In genomic region chr10:21278491-21279216, GRCh38 we compare ENCODE assay signal across 1 cellular context.
TF ChIP-seq lines count a peak whose summit lies in the region.

No MANE protein-coding gene starts in this region.

TF ChIP-seq in HepG2, 621 proteins besides CTCF, POLR2A, EP300 and RAD21 (continued from another document and continues in another):
- TF ChIP-seq ZNF225 (CRISPR knock-in tag; IDR thresholded peaks at IDR 0.05) (no peak), MYNN (CRISPR knock-in tag; IDR thresholded peaks at IDR 0.05; ENCODE audit: low read depth) (no peak), ZFY (CRISPR knock-in tag; IDR thresholded peaks at IDR 0.05) (peak; percentile 46; the same call in 1 of the 2 replicates), ZNF263 (CRISPR knock-in tag; IDR thresholded peaks at IDR 0.05) (no peak), HNRNPL (IDR thresholded peaks at IDR 0.05; ENCODE audit: low read depth, low read length) (no peak), TMF1 (CRISPR knock-in tag; IDR thresholded peaks at IDR 0.05; ENCODE audit: low read depth) (no peak), BRF2 (CRISPR knock-in tag; IDR thresholded peaks at IDR 0.05) (no peak), NBN (conservative IDR thresholded peaks at IDR 0.05) (no peak), ZNF556 (CRISPR knock-in tag; IDR thresholded peaks at IDR 0.05; ENCODE audit: borderline replicate concordance) (no peak), FOSL1 (CRISPR knock-in tag; IDR thresholded peaks at IDR 0.05; ENCODE audit: borderline replicate concordance) (no peak), ZNF235 (CRISPR knock-in tag; IDR thresholded peaks at IDR 0.05; ENCODE audit: borderline replicate concordance) (no peak), ZNF660 (CRISPR knock-in tag; IDR thresholded peaks at IDR 0.05; ENCODE audit: borderline replicate concordance, low read depth) (no peak), ZNF740 (CRISPR knock-in tag; IDR thresholded peaks at IDR 0.05) (no peak), ZNF569 (CRISPR knock-in tag; IDR thresholded peaks at IDR 0.05; ENCODE audit: borderline replicate concordance) (no peak), GMEB1 (CRISPR knock-in tag; IDR thresholded peaks at IDR 0.05; ENCODE audit: borderline replicate concordance) (no peak), ZSCAN31 (CRISPR knock-in tag; IDR thresholded peaks at IDR 0.05; ENCODE audit: low read depth) (0 out of 2 replicates have a peak, but pooled peaks have one; percentile 31), ZEB1 (IDR thresholded peaks at IDR 0.05; ENCODE audit: insufficient replicate concordance, low read depth) (no peak), ZSCAN21 (CRISPR knock-in tag; IDR thresholded peaks at IDR 0.05; ENCODE audit: borderline replicate concordance) (no peak), ZNF264 (CRISPR knock-in tag; IDR thresholded peaks at IDR 0.05) (no peak), SAP130 (CRISPR knock-in tag; IDR thresholded peaks at IDR 0.05; ENCODE audit: low read depth) (peak; percentile 20; the same call in 1 of the 2 replicates), ZNF138 (CRISPR knock-in tag; IDR thresholded peaks at IDR 0.05; ENCODE audit: low read depth) (no peak), ZMYM4 (CRISPR knock-in tag; IDR thresholded peaks at IDR 0.05) (peak; percentile 38; the same call in 1 of the 2 replicates), KLF13 (CRISPR knock-in tag; IDR thresholded peaks at IDR 0.05) (no peak), RFXAP (CRISPR knock-in tag; IDR thresholded peaks at IDR 0.05; ENCODE audit: borderline replicate concordance) (no peak), IKZF5 (CRISPR knock-in tag; IDR thresholded peaks at IDR 0.05) (peak; percentile 40; the same call in 1 of the 2 replicates), ZZZ3 (CRISPR knock-in tag; IDR thresholded peaks at IDR 0.05; ENCODE audit: borderline replicate concordance) (no peak), AKAP8 (CRISPR knock-in tag; IDR thresholded peaks at IDR 0.05) (no peak), SALL1 (CRISPR knock-in tag; IDR thresholded peaks at IDR 0.05) (peak; percentile 52), KDM5A (IDR thresholded peaks at IDR 0.05; ENCODE audit: borderline replicate concordance, low read length) (no peak), REPIN1 (CRISPR knock-in tag; IDR thresholded peaks at IDR 0.05; ENCODE audit: borderline replicate concordance, low read depth) (peak; percentile 37; the same call in 1 of the 2 replicates), GFI1 (CRISPR knock-in tag; IDR thresholded peaks at IDR 0.05; ENCODE audit: borderline replicate concordance) (no peak), ZNF274 (CRISPR knock-in tag; IDR thresholded peaks at IDR 0.05) (peak; percentile 36; the same call in 1 of the 2 replicates), PTBP1 (IDR thresholded peaks at IDR 0.05; ENCODE audit: low read depth, low read length, poor library complexity, severe bottlenecking) (no peak), SATB2 (CRISPR knock-in tag; IDR thresholded peaks at IDR 0.05) (no peak), ZNF10 (CRISPR knock-in tag; IDR thresholded peaks at IDR 0.05; ENCODE audit: borderline replicate concordance, low read depth) (no peak), NFE2L2 (IDR thresholded peaks at IDR 0.05; ENCODE audit: low read length) (no peak), ZNF20 (CRISPR knock-in tag; IDR thresholded peaks at IDR 0.05) (no peak), ZNF784 (CRISPR knock-in tag; IDR thresholded peaks at IDR 0.05; ENCODE audit: borderline replicate concordance) (0 out of 2 replicates have a peak, but pooled peaks have one; percentile 51)
- TF ChIP-seq, protein P1, sequence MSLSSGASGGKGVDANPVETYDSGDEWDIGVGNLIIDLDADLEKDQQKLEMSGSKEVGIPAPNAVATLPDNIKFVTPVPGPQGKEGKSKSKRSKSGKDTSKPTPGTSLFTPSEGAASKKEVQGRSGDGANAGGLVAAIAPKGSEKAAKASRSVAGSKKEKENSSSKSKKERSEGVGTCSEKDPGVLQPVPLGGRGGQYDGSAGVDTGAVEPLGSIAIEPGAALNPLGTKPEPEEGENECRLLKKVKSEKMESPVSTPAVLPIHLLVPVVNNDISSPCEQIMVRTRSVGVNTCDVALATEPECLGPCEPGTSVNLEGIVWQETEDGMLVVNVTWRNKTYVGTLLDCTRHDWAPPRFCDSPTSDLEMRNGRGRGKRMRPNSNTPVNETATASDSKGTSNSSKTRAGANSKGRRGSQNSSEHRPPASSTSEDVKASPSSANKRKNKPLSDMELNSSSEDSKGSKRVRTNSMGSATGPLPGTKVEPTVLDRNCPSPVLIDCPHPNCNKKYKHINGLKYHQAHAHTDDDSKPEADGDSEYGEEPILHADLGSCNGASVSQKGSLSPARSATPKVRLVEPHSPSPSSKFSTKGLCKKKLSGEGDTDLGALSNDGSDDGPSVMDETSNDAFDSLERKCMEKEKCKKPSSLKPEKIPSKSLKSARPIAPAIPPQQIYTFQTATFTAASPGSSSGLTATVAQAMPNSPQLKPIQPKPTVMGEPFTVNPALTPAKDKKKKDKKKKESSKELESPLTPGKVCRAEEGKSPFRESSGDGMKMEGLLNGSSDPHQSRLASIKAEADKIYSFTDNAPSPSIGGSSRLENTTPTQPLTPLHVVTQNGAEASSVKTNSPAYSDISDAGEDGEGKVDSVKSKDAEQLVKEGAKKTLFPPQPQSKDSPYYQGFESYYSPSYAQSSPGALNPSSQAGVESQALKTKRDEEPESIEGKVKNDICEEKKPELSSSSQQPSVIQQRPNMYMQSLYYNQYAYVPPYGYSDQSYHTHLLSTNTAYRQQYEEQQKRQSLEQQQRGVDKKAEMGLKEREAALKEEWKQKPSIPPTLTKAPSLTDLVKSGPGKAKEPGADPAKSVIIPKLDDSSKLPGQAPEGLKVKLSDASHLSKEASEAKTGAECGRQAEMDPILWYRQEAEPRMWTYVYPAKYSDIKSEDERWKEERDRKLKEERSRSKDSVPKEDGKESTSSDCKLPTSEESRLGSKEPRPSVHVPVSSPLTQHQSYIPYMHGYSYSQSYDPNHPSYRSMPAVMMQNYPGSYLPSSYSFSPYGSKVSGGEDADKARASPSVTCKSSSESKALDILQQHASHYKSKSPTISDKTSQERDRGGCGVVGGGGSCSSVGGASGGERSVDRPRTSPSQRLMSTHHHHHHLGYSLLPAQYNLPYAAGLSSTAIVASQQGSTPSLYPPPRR (CRISPR knock-in tag; IDR thresholded peaks at IDR 0.05; ENCODE audit: borderline replicate concordance): no peak
- TF ChIP-seq, protein P2, sequence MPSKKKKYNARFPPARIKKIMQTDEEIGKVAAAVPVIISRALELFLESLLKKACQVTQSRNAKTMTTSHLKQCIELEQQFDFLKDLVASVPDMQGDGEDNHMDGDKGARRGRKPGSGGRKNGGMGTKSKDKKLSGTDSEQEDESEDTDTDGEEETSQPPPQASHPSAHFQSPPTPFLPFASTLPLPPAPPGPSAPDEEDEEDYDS (CRISPR knock-in tag; IDR thresholded peaks at IDR 0.05): peak; percentile 17; the same call in 1 of the 2 replicates
- TF ChIP-seq, protein P3, sequence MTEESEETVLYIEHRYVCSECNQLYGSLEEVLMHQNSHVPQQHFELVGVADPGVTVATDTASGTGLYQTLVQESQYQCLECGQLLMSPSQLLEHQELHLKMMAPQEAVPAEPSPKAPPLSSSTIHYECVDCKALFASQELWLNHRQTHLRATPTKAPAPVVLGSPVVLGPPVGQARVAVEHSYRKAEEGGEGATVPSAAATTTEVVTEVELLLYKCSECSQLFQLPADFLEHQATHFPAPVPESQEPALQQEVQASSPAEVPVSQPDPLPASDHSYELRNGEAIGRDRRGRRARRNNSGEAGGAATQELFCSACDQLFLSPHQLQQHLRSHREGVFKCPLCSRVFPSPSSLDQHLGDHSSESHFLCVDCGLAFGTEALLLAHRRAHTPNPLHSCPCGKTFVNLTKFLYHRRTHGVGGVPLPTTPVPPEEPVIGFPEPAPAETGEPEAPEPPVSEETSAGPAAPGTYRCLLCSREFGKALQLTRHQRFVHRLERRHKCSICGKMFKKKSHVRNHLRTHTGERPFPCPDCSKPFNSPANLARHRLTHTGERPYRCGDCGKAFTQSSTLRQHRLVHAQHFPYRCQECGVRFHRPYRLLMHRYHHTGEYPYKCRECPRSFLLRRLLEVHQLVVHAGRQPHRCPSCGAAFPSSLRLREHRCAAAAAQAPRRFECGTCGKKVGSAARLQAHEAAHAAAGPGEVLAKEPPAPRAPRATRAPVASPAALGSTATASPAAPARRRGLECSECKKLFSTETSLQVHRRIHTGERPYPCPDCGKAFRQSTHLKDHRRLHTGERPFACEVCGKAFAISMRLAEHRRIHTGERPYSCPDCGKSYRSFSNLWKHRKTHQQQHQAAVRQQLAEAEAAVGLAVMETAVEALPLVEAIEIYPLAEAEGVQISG (CRISPR knock-in tag; IDR thresholded peaks at IDR 0.05): peak; percentile 26; the same call in 1 of the 2 replicates
- TF ChIP-seq, protein P4, sequence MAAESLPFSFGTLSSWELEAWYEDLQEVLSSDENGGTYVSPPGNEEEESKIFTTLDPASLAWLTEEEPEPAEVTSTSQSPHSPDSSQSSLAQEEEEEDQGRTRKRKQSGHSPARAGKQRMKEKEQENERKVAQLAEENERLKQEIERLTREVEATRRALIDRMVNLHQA (CRISPR knock-in tag; IDR thresholded peaks at IDR 0.05): no peak
- TF ChIP-seq, protein P5, sequence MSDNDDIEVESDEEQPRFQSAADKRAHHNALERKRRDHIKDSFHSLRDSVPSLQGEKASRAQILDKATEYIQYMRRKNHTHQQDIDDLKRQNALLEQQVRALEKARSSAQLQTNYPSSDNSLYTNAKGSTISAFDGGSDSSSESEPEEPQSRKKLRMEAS (IDR thresholded peaks at IDR 0.05): no peak
- TF ChIP-seq, protein P6, sequence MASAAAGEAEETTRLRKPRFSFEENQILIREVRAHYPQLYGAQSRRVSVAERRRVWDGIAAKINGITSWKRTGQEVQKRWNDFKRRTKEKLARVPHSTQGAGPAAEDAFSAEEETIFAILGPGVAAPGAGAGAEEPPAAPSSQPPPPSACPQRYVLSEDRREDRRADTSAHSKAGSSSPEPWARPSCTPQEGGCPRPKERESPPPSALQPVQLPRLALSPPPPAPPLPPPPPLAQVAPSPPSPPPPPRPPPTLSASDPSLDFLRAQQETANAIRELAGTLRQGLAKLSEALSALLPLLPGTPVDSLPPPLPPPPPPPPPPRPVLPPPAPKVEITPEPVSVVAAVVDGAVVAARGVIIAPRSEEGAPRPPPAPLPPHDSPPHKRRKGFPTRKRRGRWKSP (CRISPR knock-in tag; IDR thresholded peaks at IDR 0.05): no peak
- TF ChIP-seq, protein P7, sequence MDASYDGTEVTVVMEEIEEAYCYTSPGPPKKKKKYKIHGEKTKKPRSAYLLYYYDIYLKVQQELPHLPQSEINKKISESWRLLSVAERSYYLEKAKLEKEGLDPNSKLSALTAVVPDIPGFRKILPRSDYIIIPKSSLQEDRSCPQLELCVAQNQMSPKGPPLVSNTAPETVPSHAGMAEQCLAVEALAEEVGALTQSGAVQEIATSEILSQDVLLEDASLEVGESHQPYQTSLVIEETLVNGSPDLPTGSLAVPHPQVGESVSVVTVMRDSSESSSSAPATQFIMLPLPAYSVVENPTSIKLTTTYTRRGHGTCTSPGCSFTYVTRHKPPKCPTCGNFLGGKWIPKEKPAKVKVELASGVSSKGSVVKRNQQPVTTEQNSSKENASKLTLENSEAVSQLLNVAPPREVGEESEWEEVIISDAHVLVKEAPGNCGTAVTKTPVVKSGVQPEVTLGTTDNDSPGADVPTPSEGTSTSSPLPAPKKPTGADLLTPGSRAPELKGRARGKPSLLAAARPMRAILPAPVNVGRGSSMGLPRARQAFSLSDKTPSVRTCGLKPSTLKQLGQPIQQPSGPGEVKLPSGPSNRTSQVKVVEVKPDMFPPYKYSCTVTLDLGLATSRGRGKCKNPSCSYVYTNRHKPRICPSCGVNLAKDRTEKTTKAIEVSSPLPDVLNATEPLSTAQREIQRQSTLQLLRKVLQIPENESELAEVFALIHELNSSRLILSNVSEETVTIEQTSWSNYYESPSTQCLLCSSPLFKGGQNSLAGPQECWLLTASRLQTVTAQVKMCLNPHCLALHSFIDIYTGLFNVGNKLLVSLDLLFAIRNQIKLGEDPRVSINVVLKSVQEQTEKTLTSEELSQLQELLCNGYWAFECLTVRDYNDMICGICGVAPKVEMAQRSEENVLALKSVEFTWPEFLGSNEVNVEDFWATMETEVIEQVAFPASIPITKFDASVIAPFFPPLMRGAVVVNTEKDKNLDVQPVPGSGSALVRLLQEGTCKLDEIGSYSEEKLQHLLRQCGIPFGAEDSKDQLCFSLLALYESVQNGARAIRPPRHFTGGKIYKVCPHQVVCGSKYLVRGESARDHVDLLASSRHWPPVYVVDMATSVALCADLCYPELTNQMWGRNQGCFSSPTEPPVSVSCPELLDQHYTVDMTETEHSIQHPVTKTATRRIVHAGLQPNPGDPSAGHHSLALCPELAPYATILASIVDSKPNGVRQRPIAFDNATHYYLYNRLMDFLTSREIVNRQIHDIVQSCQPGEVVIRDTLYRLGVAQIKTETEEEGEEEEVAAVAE (CRISPR knock-in tag; IDR thresholded peaks at IDR 0.05; ENCODE audit: borderline replicate concordance): no peak
